In genomic region chr19:47284324-47284899, GRCh38 we compare ENCODE assay signal across 8 cellular contexts. TPM values are rescaled to one million over a fixed set of nuclear protein-coding genes. Genes with fewer than 3 reads are reported as not detected.
A peak's percentile ranks its signal among the peaks of the same experiment; 100 is the strongest.
DNase-seq lines count a peak whose midpoint lies in the region; ATAC-seq and TF ChIP-seq lines count a peak whose summit lies in the region.

No MANE protein-coding gene starts in this region.

- no peak overlapping the region for H2BK15ac ChIP-seq in IMR-90 (ENCODE audit: low read depth, low read length)

- peak; percentile 67 for ATAC-seq in IMR-90 (ENCODE audit: low read depth)
- ATAC-seq in left lobe of liver = peak; percentile 83
- ATAC-seq in HG03108 (IDR thresholded peaks at IDR 0.05; ENCODE audit: unreplicated experiment) = no peak

- H3K9me3 ChIP-seq in IMR-90 (ENCODE audit: control insufficient read depth, insufficient read depth, low read length) (no peaks in the 10 kb centered on the region), OCI-LY1 (ENCODE audit: low read length) (no peaks in the 10 kb centered on the region), transverse colon (no peaks in the 10 kb centered on the region)

- H3K14ac ChIP-seq in IMR-90 (replicated peaks; ENCODE audit: low read depth, low read length) = no peak overlapping the region

- no peak overlapping the region for H3K18ac ChIP-seq in IMR-90 (ENCODE audit: low read depth, low read length)

- WGBS in IMR-90 (ENCODE audit: extremely low coverage in 2 of 2, insufficient read length in 1 of 2), 2 experiments = no CpG with 5 or more reads among the region's 9 CpGs
- WGBS in transverse colon (ENCODE audit: low coverage in 1 of 2), 2 donors = 0 to 33% methylated on average over 3 to 9 of the region's 9 CpGs

- no peaks in the 10 kb centered on the region for H3K36me3 ChIP-seq in IMR-90 (ENCODE audit: control insufficient read depth, insufficient read depth, low read length)
- H3K36me3 ChIP-seq in OCI-LY1 (ENCODE audit: insufficient read depth, low read length) = no peaks in the 10 kb centered on the region
- H3K36me3 ChIP-seq in brain microvascular endothelial cell (replicated peaks) = no peaks in the 10 kb centered on the region
- no peaks in the 10 kb centered on the region for H3K36me3 ChIP-seq in transverse colon

- H3K9ac ChIP-seq in IMR-90 (ENCODE audit: low read depth, low read length) (no peak overlapping the region), OCI-LY1 (ENCODE audit: low read length) (no peak overlapping the region)

- no peak overlapping the region for H4K5ac ChIP-seq in IMR-90 (ENCODE audit: low read depth, low read length)

- TF ChIP-seq CTCF in IMR-90 (conservative IDR thresholded peaks at IDR 0.05; ENCODE audit: low read depth, low read length) = peak; percentile 82
- TF ChIP-seq CTCF in OCI-LY1 (IDR thresholded peaks at IDR 0.05; ENCODE audit: low read length) = peak; percentile 91
- TF ChIP-seq CTCF in brain microvascular endothelial cell (IDR thresholded peaks at IDR 0.05; ENCODE audit: low read depth, low read length, missing control alignments) = peak; percentile 81
- peak; percentile 85 to 97 (median 92) for TF ChIP-seq CTCF in transverse colon (IDR thresholded peaks at IDR 0.05)

- no peak overlapping the region for H2BK5ac ChIP-seq in IMR-90 (ENCODE audit: low read depth, low read length, poor library complexity, severe bottlenecking)

- no TSS peak for BruUV-seq in IMR-90 (replicated peaks; lab: Mats Ljungman, UMichigan)

- in situ Hi-C loops in IMR-90 (cut with MboI; ENCODE audit: low sequenced_read_pairs) (loop anchor here (25.0 kb wide), 1 partner anchor 428 kb away; the partner anchor contains the start of gene EHD2), brain microvascular endothelial cell (cut with HindIII; ENCODE audit: low pct_ligation_motif_present, low sequenced_read_pairs) (no loop called here), transverse colon (cut with MboI; ENCODE audit: low pct_ligation_motif_present in 1 of 4, low pct_unique_long_range_greater_than_20kb in 1 of 4, low sequenced_read_pairs in 3 of 4) (loop anchor here in 3 of 4 donors (25.0 kb wide), 3 partner anchors 103 to 428 kb away; partner anchors contain the start of genes EHD2 (in 2 of the 3) and MEIS3 (in 1 of the 3))

- no peak for TF ChIP-seq POLR2A in IMR-90 (IDR thresholded peaks at IDR 0.05; ENCODE audit: low read depth, low read length)
- no peak for TF ChIP-seq POLR2A in transverse colon (IDR thresholded peaks at IDR 0.05)

- H4K8ac ChIP-seq in IMR-90 (ENCODE audit: low read depth in 2 of 2, low read length in 2 of 2) = no peak overlapping the region

- H3K4me1 ChIP-seq in IMR-90 (ENCODE audit: control insufficient read depth, insufficient read depth, low read length) (no peaks in the 10 kb centered on the region), OCI-LY1 (ENCODE audit: insufficient read depth, low read length, severe bottlenecking) (peaks cover 22% of the 10 kb centered on the region), transverse colon (peaks cover 2 to 8% (median 5%) of the 10 kb centered on the region in 4 donors)

- POLR2A ChIA-PET in IMR-90 (lab: Charles Lee; ENCODE audit: unreplicated experiment) = no interaction called here

- TF ChIP-seq RAD21 in IMR-90 (IDR thresholded peaks at IDR 0.05; ENCODE audit: low read length) = peak; percentile 61

- CTCF ChIA-PET in IMR-90 (lab: Yijun Ruan, JAX) = interaction anchor here (0.7 to 1.2 kb wide), 2 partner anchors 9 to 72 kb away, joined by 3 read pairs; no protein-coding TSS in a partner anchor

- peaks cover 4% of the 10 kb centered on the region for H4K20me1 ChIP-seq in IMR-90 (ENCODE audit: insufficient read depth, low read length)
- no peaks in the 10 kb centered on the region for H4K20me1 ChIP-seq in OCI-LY1 (ENCODE audit: insufficient read depth, low read length)

- dilution Hi-C loops in IMR-90 (cut with HindIII; ENCODE audit: low sequenced_read_pairs, unreplicated experiment) = no loop called here

- 0 out of 2 replicates have a peak, but pooled peaks cover 4% of the 10 kb centered on the region for H3F3A ChIP-seq in OCI-LY1 (ENCODE audit: insufficient read depth, low read length)

- H3K4me3 ChIP-seq in IMR-90 (ENCODE audit: insufficient read depth, low read depth, low read length) = no peak overlapping the region
- H3K4me3 ChIP-seq in OCI-LY1 (ENCODE audit: low read depth, low read length, poor library complexity, severe bottlenecking) = no peak overlapping the region
- no peak overlapping the region for H3K4me3 ChIP-seq in brain microvascular endothelial cell (ENCODE audit: low read depth, low read length)
- no peak overlapping the region for H3K4me3 ChIP-seq in transverse colon

- no peak overlapping the region for H2AK5ac ChIP-seq in IMR-90 (ENCODE audit: low read depth, low read length)

- H2BK20ac ChIP-seq in IMR-90 (ENCODE audit: low read depth, low read length) = no peak overlapping the region

- H3K27me3 ChIP-seq in IMR-90 (ENCODE audit: control insufficient read depth, insufficient read depth, low read length) = no peaks in the 10 kb centered on the region
- H3K27me3 ChIP-seq in OCI-LY1 (ENCODE audit: insufficient read depth, low read length) = no peaks in the 10 kb centered on the region
- no peaks in the 10 kb centered on the region for H3K27me3 ChIP-seq in brain microvascular endothelial cell (replicated peaks)
- H3K27me3 ChIP-seq in transverse colon = no peaks in the 10 kb centered on the region

- no peak overlapping the region for H3K4me2 ChIP-seq in IMR-90 (ENCODE audit: low read depth, low read length)
- no peak overlapping the region for H3K4me2 ChIP-seq in OCI-LY1 (ENCODE audit: low read length)

- no peak for TF ChIP-seq EP300 in transverse colon (IDR thresholded peaks at IDR 0.05; ENCODE audit: low read depth)

- H2BK120ac ChIP-seq in IMR-90 (ENCODE audit: low read depth, low read length) = no peak overlapping the region

- H3K23ac ChIP-seq in IMR-90 (ENCODE audit: low read depth, low read length) = no peak overlapping the region

- no peak overlapping the region for H3K56ac ChIP-seq in IMR-90 (ENCODE audit: extremely low read depth, insufficient read depth, low read length)

- DNase-seq in SIG-M5 treated with dmso at 0.1 percent for 504 hours (lab: John Stamatoyannopoulos, UW; ENCODE audit: unreplicated experiment) (peak; percentile 44), SIG-M5 (lab: John Stamatoyannopoulos, UW) (no peak), IMR-90 (peak; percentile 68), brain microvascular endothelial cell (peak; percentile 61), left lobe of liver (ENCODE audit: low spot score) (no peak), transverse colon (no peak)

- H3K27ac ChIP-seq in IMR-90 (ENCODE audit: insufficient read depth, low read length) (no peak overlapping the region), OCI-LY1 (ENCODE audit: low read depth, low read length, poor library complexity, severe bottlenecking) (no peak overlapping the region), brain microvascular endothelial cell (no peak overlapping the region), transverse colon (no peak overlapping the region)

- intact Hi-C loops in IMR-90 (cut with micrococcal nuclease) = loop anchor here (1.0 kb wide), 2 partner anchors 107 to 143 kb away; no protein-coding TSS in a partner anchor
- intact Hi-C loops in transverse colon (cut with DNase I; ENCODE audit: low total_unique reads) = no loop called here

- no peak overlapping the region for H2AK9ac ChIP-seq in IMR-90 (replicated peaks; ENCODE audit: low read depth, low read length, poor library complexity)

- H2AFZ ChIP-seq in IMR-90 (replicated peaks; ENCODE audit: low read length, poor library complexity) (peak overlapping the region; percentile 75), OCI-LY1 (ENCODE audit: low read length) (no peak overlapping the region)

- H3K79me1 ChIP-seq in IMR-90 (ENCODE audit: low read depth in 1 of 2, low read length in 2 of 2) = peaks cover 0 to 8% of the 10 kb centered on the region in 2 experiments; a peak in 1 of 4 replicates

- H4K91ac ChIP-seq in IMR-90 (ENCODE audit: insufficient read depth, low read depth, low read length) = no peak overlapping the region

- H3K9me2 ChIP-seq in OCI-LY1 (ENCODE audit: low read depth, low read length) = no peaks in the 10 kb centered on the region

- no peaks in the 10 kb centered on the region for H3K79me2 ChIP-seq in OCI-LY1 (ENCODE audit: insufficient read depth, low read length)

- H3K9me1 ChIP-seq in IMR-90 (ENCODE audit: insufficient read depth, low read length) = peaks cover 3% of the 10 kb centered on the region; the same call in 1 of the 2 replicates

- no peak overlapping the region for H3K4ac ChIP-seq in IMR-90 (ENCODE audit: low read depth, low read length)

TF ChIP-seq in IMR-90, 13 proteins besides CTCF, POLR2A, EP300 and RAD21 (continues in another document):
- TF ChIP-seq SMC3 (IDR thresholded peaks at IDR 0.05; ENCODE audit: low read depth, low read length) = peak; percentile 52; the same call in 1 of the 2 replicates

RNA-seq across cellular contexts. Expression of gene INAFM1, which starts 9.7 kb away (rescaled TPM):
- total RNA-seq in IMR-90 (2012; rRNA removed) (0.36 and 0.56 TPM in 2 replicates), left lobe of liver (5.6 TPM), transverse colon (10 to 100 TPM in 2 of 4 donors, 1 to 10 TPM in 2; 7.2 to 17.2 (median 9.6) TPM)
- 7.8 and 11.0 TPM in 2 replicates for polyA plus RNA-seq in IMR-90 (2012; rRNA removed)
- 3.7 and 17.5 TPM in 2 replicates for polyA plus RNA-seq in IMR-90 (2012; cell fraction: cytosol; rRNA removed)
- 25.4 and 47.4 TPM in 2 replicates for polyA plus RNA-seq in IMR-90 (2012; cell fraction: nucleus; rRNA removed; ENCODE audit: low replicate concordance)

RNA-seq across cellular contexts. Expression of gene C5AR1, which starts 25.2 kb away (rescaled TPM):
- total RNA-seq in IMR-90 (2012; rRNA removed) (under 0.01 TPM in 1 of 2 replicates, not detected in the other), left lobe of liver (6.2 TPM), transverse colon (1 to 10 TPM in 3 of 4 donors, under 1 TPM in 1; 0.60 to 9.0 (median 5.3) TPM)
- polyA plus RNA-seq in IMR-90 (2012; rRNA removed) = 1.0 TPM in 2 replicates
- 0.36 and 1.1 TPM in 2 replicates for polyA plus RNA-seq in IMR-90 (2012; cell fraction: cytosol; rRNA removed)
- 12.7 and 23.5 TPM in 2 replicates for polyA plus RNA-seq in IMR-90 (2012; cell fraction: nucleus; rRNA removed; ENCODE audit: low replicate concordance)

RNA-seq across cellular contexts. Expression of gene CCDC9, which starts 28.1 kb away (rescaled TPM):
- total RNA-seq in IMR-90 (2012; rRNA removed) = 2.9 and 3.6 TPM in 2 replicates
- 8.6 and 9.6 TPM in 2 replicates for polyA plus RNA-seq in IMR-90 (2012; rRNA removed)
- polyA plus RNA-seq in IMR-90 (2012; cell fraction: cytosol; rRNA removed) = 5.6 and 8.4 TPM in 2 replicates
- polyA plus RNA-seq in IMR-90 (2012; cell fraction: nucleus; rRNA removed; ENCODE audit: low replicate concordance) = 29.1 and 33.9 TPM in 2 replicates
- 10.4 TPM for total RNA-seq in left lobe of liver
- 10 to 100 TPM; 20.9 to 27.5 (median 22.4) TPM for total RNA-seq in transverse colon

RNA-seq across cellular contexts. Expression of gene C5AR2, which starts 47.6 kb away (rescaled TPM):
- under 0.01 TPM in 1 of 2 replicates, not detected in the other for total RNA-seq in IMR-90 (2012; rRNA removed)
- not detected in 2 replicates for polyA plus RNA-seq in IMR-90 (2012; rRNA removed)
- polyA plus RNA-seq in IMR-90 (2012; cell fraction: cytosol; rRNA removed) = 0.11 TPM in 1 of 2 replicates, not detected in the other
- 0.03 and 0.05 TPM in 2 replicates for polyA plus RNA-seq in IMR-90 (2012; cell fraction: nucleus; rRNA removed; ENCODE audit: low replicate concordance)
- 2.2 TPM for total RNA-seq in left lobe of liver
- 1 to 10 TPM in 2 of 4 donors, under 1 TPM in 1, not detected in 1; 0.64 to 4.9 (median 2.0) TPM for total RNA-seq in transverse colon

RNA-seq across cellular contexts. Expression of gene BBC3, which starts 53.4 kb away (rescaled TPM):
- total RNA-seq in IMR-90 (2012; rRNA removed) (1.6 and 1.9 TPM in 2 replicates), left lobe of liver (2.7 TPM), transverse colon (10 to 100 TPM; 10.9 to 31.0 (median 14.4) TPM)
- polyA plus RNA-seq in IMR-90 (2012; rRNA removed) = 6.5 and 7.3 TPM in 2 replicates
- 4.4 and 12.4 TPM in 2 replicates for polyA plus RNA-seq in IMR-90 (2012; cell fraction: cytosol; rRNA removed)
- polyA plus RNA-seq in IMR-90 (2012; cell fraction: nucleus; rRNA removed; ENCODE audit: low replicate concordance) = 14.7 and 19.5 TPM in 2 replicates

Comparison
In these comparisons a context has a peak if more than half of its experiments do, and no peak if none do; other contexts are left out.
1. DNase-seq: peak in SIG-M5 treated with dmso at 0.1 percent for 504 hours (single experiment), IMR-90 (single experiment) and brain microvascular endothelial cell (single experiment); none in SIG-M5 (single experiment), left lobe of liver (single experiment) and transverse colon (single experiment).
2. Peak in every context shown above with its lines, with median percentiles within 50 percentile points of each other: CTCF ChIP-seq.